Comparison of ENCODE assay signal across 20 cellular contexts in the genomic region with DNA sequence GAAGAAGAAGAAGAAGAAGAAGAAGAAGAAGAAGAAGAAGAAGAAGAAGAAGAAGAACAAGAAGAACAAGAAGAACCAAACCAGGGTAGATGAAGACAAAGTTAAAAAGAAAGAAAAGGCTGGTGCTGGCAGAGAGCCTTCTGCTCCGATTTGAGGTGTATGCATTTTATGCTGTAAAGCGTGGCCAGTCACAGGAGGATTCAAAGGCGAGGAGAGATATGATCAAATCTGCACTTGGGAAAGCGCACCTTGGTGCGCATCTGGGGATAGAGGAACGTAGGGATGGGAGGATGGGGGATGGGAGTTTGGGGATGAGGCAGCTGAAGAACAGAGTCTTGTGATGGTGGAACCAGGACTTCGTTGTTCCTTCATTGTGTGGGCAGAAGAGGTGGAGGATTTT. TPM values are rescaled to one million over a fixed set of nuclear protein-coding genes. Genes with fewer than 3 reads are reported as not detected.
DNase-seq lines count a peak whose midpoint lies in the region; ATAC-seq, FAIRE-seq and TF ChIP-seq lines count a peak whose summit lies in the region.
"Had no signal": no experiment of that assay in that cellular context is flagged by ENCODE, and none has a peak within 500 bp of the region (broad histone marks: within the 10 kb centered on the region; RNA-seq: fewer than 3 reads in every experiment).

A gene with protein sequence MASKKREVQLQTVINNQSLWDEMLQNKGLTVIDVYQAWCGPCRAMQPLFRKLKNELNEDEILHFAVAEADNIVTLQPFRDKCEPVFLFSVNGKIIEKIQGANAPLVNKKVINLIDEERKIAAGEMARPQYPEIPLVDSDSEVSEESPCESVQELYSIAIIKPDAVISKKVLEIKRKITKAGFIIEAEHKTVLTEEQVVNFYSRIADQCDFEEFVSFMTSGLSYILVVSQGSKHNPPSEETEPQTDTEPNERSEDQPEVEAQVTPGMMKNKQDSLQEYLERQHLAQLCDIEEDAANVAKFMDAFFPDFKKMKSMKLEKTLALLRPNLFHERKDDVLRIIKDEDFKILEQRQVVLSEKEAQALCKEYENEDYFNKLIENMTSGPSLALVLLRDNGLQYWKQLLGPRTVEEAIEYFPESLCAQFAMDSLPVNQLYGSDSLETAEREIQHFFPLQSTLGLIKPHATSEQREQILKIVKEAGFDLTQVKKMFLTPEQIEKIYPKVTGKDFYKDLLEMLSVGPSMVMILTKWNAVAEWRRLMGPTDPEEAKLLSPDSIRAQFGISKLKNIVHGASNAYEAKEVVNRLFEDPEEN (plus strand): TSS at position 301 of the 400 bp plus-strand sequence. CDS start 1,670 bp downstream, outside the sequence.

- H3K79me2 ChIP-seq in PC-9 (ENCODE audit: low read depth), result no peaks in the 10 kb centered on the region

- H3K27ac ChIP-seq in PC-9, result no peak within 1 kb of the TSS

- H3K9me3 ChIP-seq in PC-9 (ENCODE audit: insufficient read depth, low read depth), result no peaks in the 10 kb centered on the region
- H3K9me3 ChIP-seq: BE2C, Caco-2 had no signal

- TF ChIP-seq CTCF in PC-9 (conservative IDR thresholded peaks at IDR 0.05), result no peak

- POLR2A ChIA-PET in PC-9 (lab: Charles Lee; ENCODE audit: unreplicated experiment), result no interaction called here

- 0 out of 2 replicates have a peak, but pooled peaks cover 3% of the 10 kb centered on the region for H3K9me2 ChIP-seq in PC-9 (ENCODE audit: insufficient read depth)

- H3K4me2 ChIP-seq in PC-9, result no peak within 1 kb of the TSS

- no peaks in the 10 kb centered on the region for H4K20me1 ChIP-seq in PC-9 (ENCODE audit: insufficient read depth)

- H3K4me1 ChIP-seq in PC-9 (replicated peaks; ENCODE audit: insufficient read depth), result no peaks in the 10 kb centered on the region
- H3K4me1 ChIP-seq: BE2C, Caco-2 had no signal

- no peak for DNase-seq in T-helper 2 cell treated with Interferon-gamma antibody and Interleukin-4, amounts not matched to agents 5 μg/mL and 100 μg/mL, for 36 hours (ENCODE audit: low spot score)
- no peak for DNase-seq in T-helper 2 cell
- no peak for DNase-seq in PC-9
- DNase-seq in memory B cell (ENCODE audit: low spot score in 2 of 2), result no peak
- no peak for DNase-seq in urothelium cell line (ENCODE audit: low spot score)
- DNase-seq in activated naive CD4-positive, alpha-beta T cell treated with anti-CD3 and anti-CD28 coated beads, Interleukin-2, amount 50 U/mL, for 72 hours (ENCODE audit: low spot score in 2 of 2), result no peak
- DNase-seq in mesenteric fat pad (ENCODE audit: low spot score), result no peak
- DNase-seq: BE2C; C1 segment of cervical spinal cord; Caco-2; CD4-positive, alpha-beta T cell; DMS79 treated with DMSO at 0.1 percent for 48 hours; GF-D8; H9; IMR-90 had no signal

- BruUV-seq in PC-9 (replicated peaks; lab: Mats Ljungman, UMichigan), result no TSS peak

- H3K4me3 Mint-ChIP-seq in T-helper 2 cell treated with Interferon-gamma antibody and Interleukin-4, amounts not matched to agents 5 μg/mL and 100 μg/mL, for 36 hours, result no peak within 1 kb of the TSS
- H3K4me3 Mint-ChIP-seq in memory B cell, result no peak within 1 kb of the TSS
- H3K4me3 Mint-ChIP-seq: CD4-positive, alpha-beta T cell; H9 had no signal

- H3K27ac Mint-ChIP-seq in T-helper 2 cell treated with Interferon-gamma antibody and Interleukin-4, amounts not matched to agents 5 μg/mL and 100 μg/mL, for 36 hours, result peak within 1 kb of the TSS; percentile 27
- peak within 1 kb of the TSS; percentile 87 for H3K27ac Mint-ChIP-seq in memory B cell
- H3K27ac Mint-ChIP-seq in activated naive CD4-positive, alpha-beta T cell treated with anti-CD3 and anti-CD28 coated beads, Interleukin-2, amount 50 U/mL, for 72 hours, result no peak within 1 kb of the TSS
- H3K27ac Mint-ChIP-seq: CD4-positive, alpha-beta T cell; H9 had no signal

- CTCF ChIA-PET in PC-9 (lab: Charles Lee), result no interaction called here

- H3K36me3 Mint-ChIP-seq in T-helper 2 cell treated with Interferon-gamma antibody and Interleukin-4, amounts not matched to agents 5 μg/mL and 100 μg/mL, for 36 hours (ENCODE audit: low read depth), result no peaks in the 10 kb centered on the region
- H3K36me3 Mint-ChIP-seq in memory B cell, result peaks cover 8% of the 10 kb centered on the region
- H3K36me3 Mint-ChIP-seq in activated naive CD4-positive, alpha-beta T cell treated with anti-CD3 and anti-CD28 coated beads, Interleukin-2, amount 50 U/mL, for 72 hours, result no peaks in the 10 kb centered on the region

- H3F3A ChIP-seq in PC-9 (ENCODE audit: insufficient read depth, low read depth), result no peaks in the 10 kb centered on the region

- H3K27me3 Mint-ChIP-seq in T-helper 2 cell treated with Interferon-gamma antibody and Interleukin-4, amounts not matched to agents 5 μg/mL and 100 μg/mL, for 36 hours (ENCODE audit: low read depth), result peaks cover 2% of the 10 kb centered on the region
- peaks cover 4% of the 10 kb centered on the region for H3K27me3 Mint-ChIP-seq in memory B cell

- no peak for ATAC-seq in memory B cell (ENCODE audit: low read depth)
- no peak for ATAC-seq in activated naive CD4-positive, alpha-beta T cell treated with anti-CD3 and anti-CD28 coated beads, Interleukin-2, amount 50 U/mL, for 72 hours
- ATAC-seq: GM12878 had no signal

- H3K4me3 ChIP-seq in PC-9, result no peak within 1 kb of the TSS
- H3K4me3 ChIP-seq: GM12878 had no signal

- H3K27me3 ChIP-seq in PC-9 (ENCODE audit: insufficient read depth, low read depth), result peaks cover 9% of the 10 kb centered on the region; the same call in 1 of the 2 replicates
- H3K27me3 ChIP-seq: BE2C had no signal

- peaks cover 4% of the 10 kb centered on the region for H3K9me3 Mint-ChIP-seq in T-helper 2 cell treated with Interferon-gamma antibody and Interleukin-4, amounts not matched to agents 5 μg/mL and 100 μg/mL, for 36 hours
- peaks cover 16% of the 10 kb centered on the region for H3K9me3 Mint-ChIP-seq in memory B cell
- peaks cover 6 to 16% of the 10 kb centered on the region in 2 donors for H3K9me3 Mint-ChIP-seq in activated naive CD4-positive, alpha-beta T cell treated with anti-CD3 and anti-CD28 coated beads, Interleukin-2, amount 50 U/mL, for 72 hours

- intact Hi-C loops in PC-9 (cut with micrococcal nuclease; ENCODE audit: unreplicated experiment), result no loop called here

- no peaks in the 10 kb centered on the region for H3K36me3 ChIP-seq in PC-9 (ENCODE audit: low read depth)
- H3K36me3 ChIP-seq: BE2C had no signal

- FAIRE-seq in urothelium cell line (lab: Jason Lieb, UNC), result peak; percentile 5
- FAIRE-seq: D721Med, GM12878, H1, HTR-8/SVneo had no signal

- no peaks in the 10 kb centered on the region for H3K4me1 Mint-ChIP-seq in T-helper 2 cell treated with Interferon-gamma antibody and Interleukin-4, amounts not matched to agents 5 μg/mL and 100 μg/mL, for 36 hours (ENCODE audit: low read depth)
- H3K4me1 Mint-ChIP-seq in memory B cell, result no peaks in the 10 kb centered on the region
- H3K4me1 Mint-ChIP-seq: H9 had no signal

- 0 out of 2 replicates have a peak within 1 kb of the TSS, but pooled peaks have one; percentile 46 for H2AFZ ChIP-seq in PC-9

RNA-seq across cellular contexts. Expression of the gene that starts here (rescaled TPM):
- total RNA-seq in PC-9 (2021), result not detected in 2 replicates
- total RNA-seq in activated naive CD4-positive, alpha-beta T cell treated with anti-CD3 and anti-CD28 coated beads, Interleukin-2, amount 50 U/mL, for 72 hours, result not detected
- total RNA-seq in mesenteric fat pad, result 0.45 TPM
- total RNA-seq: A172; Caco-2; CD4-positive, alpha-beta T cell; IMR-90 had no signal

Comparison
In these comparisons a context has a peak if more than half of its experiments do, and no peak if none do; other contexts are left out.
1. H3K27ac Mint-ChIP-seq: peak in T-helper 2 cell treated with Interferon-gamma antibody and Interleukin-4, amounts not matched to agents 5 μg/mL and 100 μg/mL, for 36 hours (single experiment) and memory B cell (single experiment); none in activated naive CD4-positive, alpha-beta T cell treated with anti-CD3 and anti-CD28 coated beads, Interleukin-2, amount 50 U/mL, for 72 hours (0 of 2).